In the genomic region with DNA sequence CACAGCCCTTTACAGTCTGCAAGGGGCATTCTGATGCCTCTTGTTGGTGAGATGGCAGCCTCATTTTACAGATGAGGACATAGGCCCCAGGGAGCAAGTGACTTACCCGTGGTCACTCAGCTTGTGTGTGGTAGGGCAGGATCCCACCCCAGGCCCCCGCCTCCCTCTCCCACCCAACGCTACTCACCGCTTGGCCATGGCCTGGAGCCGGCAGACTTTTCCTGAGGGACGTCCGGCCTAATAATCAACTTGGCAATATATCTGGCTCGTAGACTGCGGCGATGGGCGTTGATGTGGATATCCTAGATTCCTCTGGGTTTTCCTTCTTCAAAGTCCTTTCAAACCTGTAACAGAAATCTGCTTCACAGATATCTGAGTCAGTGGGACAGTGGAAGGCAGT, we compare ENCODE assay signal across 19 cellular contexts. TPM values are rescaled to one million over a fixed set of nuclear protein-coding genes. Genes with fewer than 3 reads are reported as not detected.
"Had no signal": no experiment of that assay in that cellular context is flagged by ENCODE, and none has a peak within 500 bp of the region (broad histone marks: within the 10 kb centered on the region; RNA-seq: fewer than 3 reads in every experiment).

No MANE protein-coding gene starts in this region.

- H3K4me1 ChIP-seq: heart left ventricle, pancreas, psoas muscle, right lobe of liver, suprapubic skin, tibial artery, upper lobe of right lung had no signal

- H3K36me3 ChIP-seq: heart left ventricle, pancreas, right lobe of liver, suprapubic skin, thoracic aorta, tibial artery, upper lobe of right lung had no signal

- H3K27me3 ChIP-seq: heart left ventricle, pancreas, right lobe of liver, suprapubic skin, upper lobe of right lung had no signal

- H3K9me3 ChIP-seq: pancreas, psoas muscle, right lobe of liver, suprapubic skin, thoracic aorta, tibial artery, upper lobe of right lung had no signal

- H3K27ac ChIP-seq: heart left ventricle, pancreas, psoas muscle, right lobe of liver, suprapubic skin, thoracic aorta, tibial artery, upper lobe of right lung had no signal

- ATAC-seq: heart left ventricle; left lobe of liver; naive thymus-derived CD4-positive, alpha-beta T cell; natural killer cell treated with Interleukin-12 subunit alpha and Interleukin-12 subunit beta and Interleukin-15 and Interleukin-18, amount 100 ng/mL, for 72 hours; pancreas; psoas muscle; right lobe of liver; stimulated activated effector memory CD8-positive, alpha-beta T cell treated with anti-CD3 and anti-CD28 coated beads, Interleukin-12 subunit alpha, Interleukin-12 subunit beta, amount 100 ng/mL, for 72 hours; upper lobe of right lung had no signal

- H3K4me3 ChIP-seq: heart left ventricle, lung, pancreas, psoas muscle, right lobe of liver, suprapubic skin, thoracic aorta, tibial artery, upper lobe of right lung had no signal

- DNase-seq: hypothalamus; immature natural killer cell; mesendoderm; naive thymus-derived CD4-positive, alpha-beta T cell; psoas muscle; stimulated activated CD4-positive, alpha-beta T cell treated with anti-CD3 and anti-CD28 coated beads, Interleukin-4, amount 100 ng/mL, for 24 hours; stimulated activated naive CD4-positive, alpha-beta T cell; tibial artery; trophoblast cell; upper lobe of right lung had no signal

RNA-seq across cellular contexts. Expression of gene ARHGAP8, which starts 57.1 kb away (rescaled TPM):
- polyA plus RNA-seq: naive thymus-derived CD4-positive, alpha-beta T cell; psoas muscle had no signal
